Comparison of ENCODE assay signal across 8 cellular contexts in the genomic region with DNA sequence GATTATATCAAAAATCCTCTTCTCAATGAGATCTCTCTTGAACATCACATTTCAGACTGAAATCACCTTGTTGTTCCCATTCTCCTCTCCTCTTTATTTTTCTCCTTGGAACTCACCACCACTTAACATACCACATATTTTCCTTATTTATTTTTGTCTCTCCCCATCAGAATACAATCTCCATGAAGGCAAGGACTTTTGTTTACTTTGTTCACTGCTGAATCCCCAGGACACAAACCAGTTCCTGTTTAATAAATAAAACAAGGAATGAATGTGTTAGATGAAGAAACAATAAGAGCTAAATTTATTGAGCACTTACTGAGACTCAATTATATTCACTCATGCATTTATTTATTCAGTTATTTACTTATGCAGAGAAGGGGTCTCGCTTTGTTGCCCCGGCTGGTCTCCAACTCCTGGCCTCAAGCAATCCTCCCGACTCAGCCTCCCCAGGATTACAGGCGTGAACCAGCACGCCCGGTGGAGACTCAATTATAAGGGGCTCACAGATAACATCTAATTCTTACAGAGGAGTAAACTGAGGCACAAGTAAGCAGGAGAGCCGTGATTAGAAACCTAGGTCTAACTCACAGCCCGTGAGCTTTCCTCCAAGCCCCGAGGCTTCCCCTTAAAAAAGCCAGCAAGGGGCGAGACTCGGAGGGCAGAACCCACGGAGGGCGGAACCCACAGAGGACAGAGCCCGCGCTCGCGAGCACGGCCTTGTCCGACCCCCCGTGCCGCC. TPM values are rescaled to one million over a fixed set of nuclear protein-coding genes. Genes with fewer than 3 reads are reported as not detected.
A peak's percentile ranks its signal among the peaks of the same experiment; 100 is the strongest.
DNase-seq lines count a peak whose midpoint lies in the region; ATAC-seq, FAIRE-seq and TF ChIP-seq lines count a peak whose summit lies in the region.

No MANE protein-coding gene starts in this region.

- WGBS in hepatocyte (ENCODE audit: low lambda C conversion rate, missing lambda C conversion rate), result 29% methylated on average over 21 of the region's 21 CpGs
- 22 to 24% (median 22%) methylated on average over 21 of the region's 21 CpGs for WGBS in small intestine, 3 donors

- H3K9me3 ChIP-seq in hepatocyte (ENCODE audit: low read depth) (no peaks in the 10 kb centered on the region), small intestine (ENCODE audit: control insufficient read depth, low read depth) (no peaks in the 10 kb centered on the region)

- H3K4me1 ChIP-seq in hepatocyte (ENCODE audit: insufficient read depth) (peaks cover 13% of the 10 kb centered on the region), small intestine (ENCODE audit: control insufficient read depth in 2 of 2, insufficient read depth in 1 of 2, low read depth in 1 of 2, low read length in 1 of 2) (peaks cover 0 to 4% of the 10 kb centered on the region in 2 donors)

- H2AFZ ChIP-seq in hepatocyte, result peak overlapping the region; percentile 88

- CTCF ChIA-PET in activated CD8-positive, alpha-beta T cell treated with anti-CD3 and anti-CD28 coated beads for 36 hours (lab: Charles Lee), result interaction anchor here (1.0 to 5.3 kb wide), 12 partner anchors 8 to 205 kb away, joined by 3 to 46 read pairs (median 4); no protein-coding TSS in a partner anchor

- no peak for FAIRE-seq in small intestine (lab: Jason Lieb, UNC)

- H3K36me3 Mint-ChIP-seq in activated CD8-positive, alpha-beta T cell treated with anti-CD3 and anti-CD28 coated beads for 36 hours (ENCODE audit: low read depth), result peaks cover 16% of the 10 kb centered on the region

- ATAC-seq in activated CD8-positive, alpha-beta T cell treated with anti-CD3 and anti-CD28 coated beads for 36 hours, result no peak
- no peak for ATAC-seq in HG03039 (IDR thresholded peaks at IDR 0.05; ENCODE audit: unreplicated experiment)

- H3K27ac ChIP-seq in hepatocyte (peak overlapping the region; percentile 90), small intestine (ENCODE audit: low read depth in 1 of 2, low read length in 1 of 2) (peak overlapping the region; percentile 80 to 89)

- H3K9me3 Mint-ChIP-seq in activated CD8-positive, alpha-beta T cell treated with anti-CD3 and anti-CD28 coated beads for 36 hours, result no peaks in the 10 kb centered on the region

- peak overlapping the region; percentile 81 for H3K4me3 Mint-ChIP-seq in activated CD8-positive, alpha-beta T cell treated with anti-CD3 and anti-CD28 coated beads for 36 hours

- H3K36me3 ChIP-seq in hepatocyte (replicated peaks; ENCODE audit: insufficient read depth, low read depth) (no peaks in the 10 kb centered on the region), small intestine (ENCODE audit: control insufficient read depth in 2 of 2, insufficient read depth in 2 of 2, low read length in 2 of 2) (peaks cover 0 to 2% of the 10 kb centered on the region in 2 donors)

- H3K27me3 ChIP-seq in hepatocyte (no peaks in the 10 kb centered on the region), small intestine (ENCODE audit: control insufficient read depth in 2 of 2, insufficient read depth in 2 of 2, low read length in 2 of 2) (no peaks in the 10 kb centered on the region)

- no peaks in the 10 kb centered on the region for H3K9me2 ChIP-seq in hepatocyte (replicated peaks; ENCODE audit: insufficient read depth)

- TF ChIP-seq CTCF in HFF-Myc (IDR thresholded peaks at IDR 0.05; ENCODE audit: low read depth, low read length, missing control alignments) (no peak), hepatocyte (IDR thresholded peaks at IDR 0.05; ENCODE audit: poor library complexity) (no peak)
- no peak for TF ChIP-seq CTCF in activated CD8-positive, alpha-beta T cell treated with anti-CD3 and anti-CD28 coated beads for 36 hours (IDR thresholded peaks at IDR 0.05)

- H3K4me3 ChIP-seq in HFF-Myc (replicated peaks; ENCODE audit: low read depth, low read length) (peak overlapping the region; percentile 72), hepatocyte (peak overlapping the region; percentile 45), small intestine (ENCODE audit: low read depth in 1 of 2, low read length in 2 of 2) (peak overlapping the region; percentile 71 to 77)

- H3K4me2 ChIP-seq in hepatocyte, result peak overlapping the region; percentile 90

- peak overlapping the region; percentile 85 for H3K27ac Mint-ChIP-seq in activated CD8-positive, alpha-beta T cell treated with anti-CD3 and anti-CD28 coated beads for 36 hours

- DNase-seq in HFF-Myc (ENCODE audit: extremely low read depth, low read depth), result no peak
- DNase-seq in activated CD8-positive, alpha-beta T cell treated with anti-CD3 and anti-CD28 coated beads for 36 hours, result no peak
- DNase-seq in hepatocyte (ENCODE audit: low spot score), result no peak
- no peak for DNase-seq in small intestine
- no peak for DNase-seq in DMS 273 (lab: John Stamatoyannopoulos, UW; ENCODE audit: unreplicated experiment)
- DNase-seq in NCI-H1417 treated with DMSO at 0.1 percent for 48 hours (lab: John Stamatoyannopoulos, UW), result no peak
- no peak for DNase-seq in activated CD4-positive, alpha-beta T cell treated with anti-CD3 and anti-CD28 coated beads for 1 hour

- peaks cover 37% of the 10 kb centered on the region for H3K4me1 Mint-ChIP-seq in activated CD8-positive, alpha-beta T cell treated with anti-CD3 and anti-CD28 coated beads for 36 hours (ENCODE audit: low read depth)

- H3K79me2 ChIP-seq in hepatocyte, result peaks cover 32% of the 10 kb centered on the region

- POLR2A ChIA-PET in activated CD8-positive, alpha-beta T cell treated with anti-CD3 and anti-CD28 coated beads for 36 hours (lab: Charles Lee), result interaction anchor here (0.7 to 2.2 kb wide), 14 partner anchors 10 to 367 kb away, joined by 3 to 9 read pairs (median 4); partner anchors contain the start of genes KLF11 and YWHAQ

- no peaks in the 10 kb centered on the region for H3K27me3 Mint-ChIP-seq in activated CD8-positive, alpha-beta T cell treated with anti-CD3 and anti-CD28 coated beads for 36 hours

- no peaks in the 10 kb centered on the region for H4K20me1 ChIP-seq in hepatocyte (ENCODE audit: insufficient read depth, poor library complexity, severe bottlenecking)

- intact Hi-C loops in activated CD8-positive, alpha-beta T cell treated with anti-CD3 and anti-CD28 coated beads for 36 hours (cut with micrococcal nuclease), result no loop called here

RNA-seq across cellular contexts. Expression of gene TAF1B, which starts 0.6 kb away (rescaled TPM):
- total RNA-seq in activated CD8-positive, alpha-beta T cell treated with anti-CD3 and anti-CD28 coated beads for 36 hours, result 10 to 100 TPM; 22.3 to 22.4 TPM
- total RNA-seq in hepatocyte, result 14.7 and 19.4 TPM in 2 replicates
- polyA plus RNA-seq in hepatocyte (8.0 and 13.2 TPM in 2 replicates), small intestine (1 to 10 TPM; 1.1 to 6.0 (median 2.2) TPM)
